In genomic region chr20:63070771-63071540, GRCh38 we compare ENCODE assay signal across 17 cellular contexts.
DNase-seq lines count a peak whose midpoint lies in the region; ATAC-seq, FAIRE-seq and TF ChIP-seq lines count a peak whose summit lies in the region.
"Had no signal": no experiment of that assay in that cellular context is flagged by ENCODE, and none has a peak within 500 bp of the region (broad histone marks: within the 10 kb centered on the region; RNA-seq: fewer than 3 reads in every experiment).

No MANE protein-coding gene starts in this region.

- TF ChIP-seq CTCF in natural killer cell (IDR thresholded peaks at IDR 0.05): no peak
- TF ChIP-seq CTCF in astrocyte (IDR thresholded peaks at IDR 0.05; ENCODE audit: insufficient read depth, low read depth, low read length): no peak
- TF ChIP-seq CTCF in osteoblast (IDR thresholded peaks at IDR 0.05; ENCODE audit: extremely low read depth, low read depth, low read length): no peak
- TF ChIP-seq CTCF in endothelial cell (IDR thresholded peaks at IDR 0.05; ENCODE audit: unreplicated experiment): no peak

- H3K9me3 ChIP-seq in astrocyte (ENCODE audit: insufficient read depth, low read depth, low read length): no peaks in the 10 kb centered on the region
- H3K9me3 ChIP-seq in osteoblast (ENCODE audit: low read depth, low read length): no peaks in the 10 kb centered on the region

- H3K27ac Mint-ChIP-seq in natural killer cell treated with Interleukin-12 subunit alpha and Interleukin-12 subunit beta and Interleukin-15 and Interleukin-18, amount 100 ng/mL, for 72 hours: no peak overlapping the region
- H3K27ac Mint-ChIP-seq in natural killer cell: no peak overlapping the region
- H3K27ac Mint-ChIP-seq in astrocyte (ENCODE audit: unreplicated experiment): peak overlapping the region; percentile 80
- no peak overlapping the region for H3K27ac Mint-ChIP-seq in endothelial cell (ENCODE audit: unreplicated experiment)
- H3K27ac Mint-ChIP-seq: CD14-positive monocyte had no signal

- peaks cover 19 to 20% of the 10 kb centered on the region in 2 donors for H3K27me3 Mint-ChIP-seq in natural killer cell treated with Interleukin-12 subunit alpha and Interleukin-12 subunit beta and Interleukin-15 and Interleukin-18, amount 100 ng/mL, for 72 hours
- peaks cover 14 to 26% of the 10 kb centered on the region in 2 donors for H3K27me3 Mint-ChIP-seq in natural killer cell (ENCODE audit: low read depth in 2 of 2)
- peaks cover 54% of the 10 kb centered on the region for H3K27me3 Mint-ChIP-seq in astrocyte (ENCODE audit: low read depth, unreplicated experiment)
- H3K27me3 Mint-ChIP-seq in endothelial cell (ENCODE audit: unreplicated experiment): peaks cover 14% of the 10 kb centered on the region

- H3K27ac ChIP-seq in astrocyte (ENCODE audit: low read depth, low read length): no peak overlapping the region
- no peak overlapping the region for H3K27ac ChIP-seq in osteoblast (ENCODE audit: low read depth, low read length)
- H3K27ac ChIP-seq: SJSA1, WERI-Rb-1 had no signal

- FAIRE-seq in astrocyte (lab: Jason Lieb, UNC): no peak
- FAIRE-seq: endothelial cell of umbilical vein, frontal cortex had no signal

- H3K4me1 ChIP-seq in astrocyte (ENCODE audit: insufficient read depth, low read length) (peaks cover 3% of the 10 kb centered on the region), osteoblast (ENCODE audit: insufficient read depth, low read length) (no peaks in the 10 kb centered on the region)
- H3K4me1 ChIP-seq: SJSA1 had no signal

- peaks cover 11% of the 10 kb centered on the region for H3K27me3 ChIP-seq in astrocyte (ENCODE audit: insufficient read depth, low read length)
- H3K27me3 ChIP-seq in osteoblast (ENCODE audit: insufficient read depth, low read length): peaks cover 17% of the 10 kb centered on the region

- H4K20me1 ChIP-seq in astrocyte (ENCODE audit: insufficient read depth, low read length): no peaks in the 10 kb centered on the region
- H4K20me1 ChIP-seq in osteoblast (ENCODE audit: insufficient read depth, low read length): no peaks in the 10 kb centered on the region

- no peaks in the 10 kb centered on the region for H3K36me3 Mint-ChIP-seq in natural killer cell treated with Interleukin-12 subunit alpha and Interleukin-12 subunit beta and Interleukin-15 and Interleukin-18, amount 100 ng/mL, for 72 hours
- H3K36me3 Mint-ChIP-seq in natural killer cell: no peaks in the 10 kb centered on the region
- H3K36me3 Mint-ChIP-seq in astrocyte (ENCODE audit: low read depth, unreplicated experiment): no peaks in the 10 kb centered on the region
- peaks cover 3% of the 10 kb centered on the region for H3K36me3 Mint-ChIP-seq in endothelial cell (ENCODE audit: low read depth, unreplicated experiment)

- H3K4me3 Mint-ChIP-seq in natural killer cell treated with Interleukin-12 subunit alpha and Interleukin-12 subunit beta and Interleukin-15 and Interleukin-18, amount 100 ng/mL, for 72 hours: no peak overlapping the region
- H3K4me3 Mint-ChIP-seq in natural killer cell (no peak overlapping the region), astrocyte (ENCODE audit: unreplicated experiment) (peak overlapping the region; percentile 50), endothelial cell (ENCODE audit: unreplicated experiment) (no peak overlapping the region)

- H3K9ac ChIP-seq in astrocyte (ENCODE audit: low read length): no peak overlapping the region

- no peaks in the 10 kb centered on the region for H3K9me3 Mint-ChIP-seq in natural killer cell treated with Interleukin-12 subunit alpha and Interleukin-12 subunit beta and Interleukin-15 and Interleukin-18, amount 100 ng/mL, for 72 hours
- H3K9me3 Mint-ChIP-seq in natural killer cell (no peaks in the 10 kb centered on the region), astrocyte (ENCODE audit: unreplicated experiment) (peaks cover 6% of the 10 kb centered on the region), endothelial cell (ENCODE audit: unreplicated experiment) (no peaks in the 10 kb centered on the region)
- H3K9me3 Mint-ChIP-seq: neural crest cell had no signal

- H2AFZ ChIP-seq in astrocyte (ENCODE audit: low read depth, low read length) (no peak overlapping the region), osteoblast (ENCODE audit: low read length) (no peak overlapping the region)

- intact Hi-C loops in natural killer cell (cut with micrococcal nuclease): no loop called here

- H3K4me2 ChIP-seq in astrocyte (ENCODE audit: low read length) (no peak overlapping the region), osteoblast (ENCODE audit: insufficient read depth, low read length) (no peak overlapping the region)

- no peaks in the 10 kb centered on the region for H3K4me1 Mint-ChIP-seq in natural killer cell treated with Interleukin-12 subunit alpha and Interleukin-12 subunit beta and Interleukin-15 and Interleukin-18, amount 100 ng/mL, for 72 hours (ENCODE audit: low read depth in 2 of 2)
- H3K4me1 Mint-ChIP-seq in natural killer cell (no peaks in the 10 kb centered on the region), astrocyte (ENCODE audit: low read depth, unreplicated experiment) (peaks cover 3% of the 10 kb centered on the region), endothelial cell (ENCODE audit: unreplicated experiment) (peaks cover 2% of the 10 kb centered on the region)
- H3K4me1 Mint-ChIP-seq: CD14-positive monocyte had no signal

- DNase-seq in natural killer cell treated with Interleukin-12 subunit alpha and Interleukin-12 subunit beta and Interleukin-15 and Interleukin-18, amount 100 ng/mL, for 72 hours (ENCODE audit: low spot score): peak; percentile 49
- DNase-seq in natural killer cell (no peak), astrocyte (ENCODE audit: low read depth) (no peak), osteoblast (ENCODE audit: insufficient read length, low spot score, missing footprints) (peak; percentile 48), endothelial cell (ENCODE audit: low spot score) (no peak), mucosa of gallbladder (ENCODE audit: low spot score) (no peak)
- no peak for DNase-seq in activated CD4-positive, alpha-beta T cell treated with anti-CD3 and anti-CD28 coated beads, Interleukin-2, amount 50 U/mL, for 4 hours
- DNase-seq: GF-D8, NCI-H774, T1000 had no signal

- H3K36me3 ChIP-seq in astrocyte (ENCODE audit: insufficient read depth, low read length): no peaks in the 10 kb centered on the region
- H3K36me3 ChIP-seq in osteoblast (ENCODE audit: insufficient read depth, low read length): no peaks in the 10 kb centered on the region
- H3K36me3 ChIP-seq: SJSA1, WERI-Rb-1 had no signal

- no peak overlapping the region for H3K4me3 ChIP-seq in astrocyte (ENCODE audit: insufficient read depth, low read depth, low read length)
- H3K4me3 ChIP-seq in osteoblast (ENCODE audit: insufficient read depth, low read length): no peak overlapping the region
- H3K4me3 ChIP-seq: SJSA1 had no signal

- no peaks in the 10 kb centered on the region for H3K79me2 ChIP-seq in astrocyte (ENCODE audit: insufficient read depth, low read length)
- H3K79me2 ChIP-seq in osteoblast (ENCODE audit: insufficient read depth, low read length): no peaks in the 10 kb centered on the region

- ATAC-seq in natural killer cell treated with Interleukin-12 subunit alpha and Interleukin-12 subunit beta and Interleukin-15 and Interleukin-18, amount 100 ng/mL, for 72 hours: no peak
- ATAC-seq in natural killer cell: no peak
- ATAC-seq: sciatic nerve had no signal

Comparison
In these comparisons a context has a peak if more than half of its experiments do, and no peak if none do; other contexts are left out.
1. DNase-seq: peak in natural killer cell treated with Interleukin-12 subunit alpha and Interleukin-12 subunit beta and Interleukin-15 and Interleukin-18, amount 100 ng/mL, for 72 hours (single experiment) and osteoblast (single experiment); none in natural killer cell (single experiment), astrocyte (single experiment), activated CD4-positive, alpha-beta T cell treated with anti-CD3 and anti-CD28 coated beads, Interleukin-2, amount 50 U/mL, for 4 hours (0 of 2), endothelial cell (single experiment) and mucosa of gallbladder (single experiment).